ENCODE assay signal across 13 cellular contexts in genomic region chr16:84595052-84595481, GRCh38. TPM values are rescaled to one million over a fixed set of nuclear protein-coding genes. Genes with fewer than 3 reads are reported as not detected.
DNase-seq lines count a peak whose midpoint lies in the region; ATAC-seq and TF ChIP-seq lines count a peak whose summit lies in the region.
"Had no signal": no experiment of that assay in that cellular context is flagged by ENCODE, and none has a peak within 500 bp of the region (broad histone marks: within the 10 kb centered on the region; RNA-seq: fewer than 3 reads in every experiment).

No MANE protein-coding gene starts in this region.

- no peaks in the 10 kb centered on the region for H3K27me3 Mint-ChIP-seq in memory B cell

- H3K27ac Mint-ChIP-seq in activated naive CD4-positive, alpha-beta T cell treated with anti-CD3 and anti-CD28 coated beads, Interleukin-2, amount 50 U/mL, for 72 hours: peak overlapping the region; percentile 88 to 92
- H3K27ac Mint-ChIP-seq in memory B cell: peak overlapping the region; percentile 99

- H3K9me3 ChIP-seq in thymus (ENCODE audit: control insufficient read depth) (no peaks in the 10 kb centered on the region), psoas muscle (no peaks in the 10 kb centered on the region)
- H3K9me3 ChIP-seq: uterus had no signal

- ATAC-seq in activated naive CD4-positive, alpha-beta T cell treated with anti-CD3 and anti-CD28 coated beads, Interleukin-2, amount 50 U/mL, for 72 hours: no peak
- ATAC-seq in memory B cell (ENCODE audit: low read depth) (no peak), psoas muscle (no peak), HG02870 (IDR thresholded peaks at IDR 0.05; ENCODE audit: unreplicated experiment) (no peak)

- peak; percentile 31 for DNase-seq in activated T-cell treated with anti-CD3 and anti-CD28 coated beads, Interleukin-2, amount 50 U/mL, for 1 hour
- no peak for DNase-seq in activated T-cell treated with anti-CD3 and anti-CD28 coated beads, Interleukin-2, amount 50 U/mL, for 48 hours
- no peak for DNase-seq in activated naive CD4-positive, alpha-beta T cell treated with anti-CD3 and anti-CD28 coated beads, Interleukin-2, amount 50 U/mL, for 72 hours (ENCODE audit: low spot score in 2 of 2)
- DNase-seq in memory B cell (ENCODE audit: low spot score in 2 of 2) (peak in 1 of 2 donors; percentile 49), NCI-H748 (lab: John Stamatoyannopoulos, UW; ENCODE audit: unreplicated experiment) (no peak), psoas muscle (no peak)
- DNase-seq: ACHN; activated CD4-positive, alpha-beta T cell treated with anti-CD3 and anti-CD28 coated beads for 48 hours; NCI-H1930; Right ventricle myocardium superior had no signal

- H3K4me1 Mint-ChIP-seq in memory B cell: peaks cover 58% of the 10 kb centered on the region

- H3K27ac ChIP-seq in thymus (ENCODE audit: low read depth) (peak overlapping the region; percentile 73), psoas muscle (no peak overlapping the region)
- H3K27ac ChIP-seq: uterus had no signal

- peaks cover 13 to 57% of the 10 kb centered on the region in 2 donors for H3K36me3 Mint-ChIP-seq in activated naive CD4-positive, alpha-beta T cell treated with anti-CD3 and anti-CD28 coated beads, Interleukin-2, amount 50 U/mL, for 72 hours
- H3K36me3 Mint-ChIP-seq in memory B cell: peaks cover 34% of the 10 kb centered on the region

- intact Hi-C loops in psoas muscle (cut with DNase I): no loop called here

- TF ChIP-seq CTCF in psoas muscle (IDR thresholded peaks at IDR 0.05): no peak

- H3K27me3 ChIP-seq in thymus (ENCODE audit: control insufficient read depth, insufficient read depth) (no peaks in the 10 kb centered on the region), psoas muscle (ENCODE audit: insufficient read depth in 3 of 3, low read length in 2 of 3) (no peaks in the 10 kb centered on the region)
- H3K27me3 ChIP-seq: uterus had no signal

- H3K9me3 Mint-ChIP-seq in activated naive CD4-positive, alpha-beta T cell treated with anti-CD3 and anti-CD28 coated beads, Interleukin-2, amount 50 U/mL, for 72 hours: no peaks in the 10 kb centered on the region
- peaks cover 2% of the 10 kb centered on the region for H3K9me3 Mint-ChIP-seq in memory B cell

- WGBS in thymus: 94% methylated on average over 15 of the region's 15 CpGs
- WGBS in psoas muscle, 3 donors: 84 to 89% (median 87%) methylated on average over 15 of the region's 15 CpGs

- peaks cover 6% of the 10 kb centered on the region for H3K4me1 ChIP-seq in thymus (ENCODE audit: control insufficient read depth, insufficient read depth, low read length)
- H3K4me1 ChIP-seq in psoas muscle: no peaks in the 10 kb centered on the region
- H3K4me1 ChIP-seq: uterus had no signal

- peak overlapping the region; percentile 99 for H3K4me3 Mint-ChIP-seq in memory B cell

- H3K4me3 ChIP-seq in thymus (ENCODE audit: low read length): no peak overlapping the region
- no peak overlapping the region for H3K4me3 ChIP-seq in psoas muscle
- H3K4me3 ChIP-seq: uterus had no signal

- H3K36me3 ChIP-seq in thymus (ENCODE audit: control insufficient read depth, insufficient read depth) (peaks cover 1% of the 10 kb centered on the region), psoas muscle (ENCODE audit: insufficient read depth in 1 of 2, low read depth in 1 of 2) (no peaks in the 10 kb centered on the region)
- H3K36me3 ChIP-seq: uterus had no signal

RNA-seq across cellular contexts. Expression of gene COTL1, which starts 22.8 kb away (rescaled TPM):
- total RNA-seq in activated naive CD4-positive, alpha-beta T cell treated with anti-CD3 and anti-CD28 coated beads, Interleukin-2, amount 50 U/mL, for 72 hours: 100 to 1,000 TPM; 277 to 583 TPM
- polyA plus RNA-seq in thymus (145 TPM), psoas muscle (10 to 100 TPM in 1 of 3 donors, 1 to 10 TPM in 2; 6.1 to 44.5 (median 7.1) TPM)
- 10 to 100 TPM in 2 of 4 donors, 1 to 10 TPM in 2; 7.0 to 11.9 (median 10.4) TPM for total RNA-seq in psoas muscle

RNA-seq across cellular contexts. Expression of gene KLHL36, which starts 53.2 kb away (rescaled TPM):
- total RNA-seq in activated naive CD4-positive, alpha-beta T cell treated with anti-CD3 and anti-CD28 coated beads, Interleukin-2, amount 50 U/mL, for 72 hours: 10 to 100 TPM; 50.5 to 60.5 TPM
- polyA plus RNA-seq in thymus: 17.8 TPM
- 10 to 100 TPM; 13.1 to 19.3 (median 15.9) TPM for total RNA-seq in psoas muscle
- 10 to 100 TPM in 2 of 3 donors, 1 to 10 TPM in 1; 5.9 to 11.2 (median 11.1) TPM for polyA plus RNA-seq in psoas muscle

Comparison
In these comparisons a context has a peak if more than half of its experiments do, and no peak if none do; other contexts are left out.
1. RNA of gene COTL1, which starts 22.8 kb away (total RNA-seq): 277 to 583 TPM in activated naive CD4-positive, alpha-beta T cell treated with anti-CD3 and anti-CD28 coated beads, Interleukin-2, amount 50 U/mL, for 72 hours; 7.0 to 11.9 TPM in psoas muscle; every median in the first group is over 10 times any median in the second.